In the genomic region with DNA sequence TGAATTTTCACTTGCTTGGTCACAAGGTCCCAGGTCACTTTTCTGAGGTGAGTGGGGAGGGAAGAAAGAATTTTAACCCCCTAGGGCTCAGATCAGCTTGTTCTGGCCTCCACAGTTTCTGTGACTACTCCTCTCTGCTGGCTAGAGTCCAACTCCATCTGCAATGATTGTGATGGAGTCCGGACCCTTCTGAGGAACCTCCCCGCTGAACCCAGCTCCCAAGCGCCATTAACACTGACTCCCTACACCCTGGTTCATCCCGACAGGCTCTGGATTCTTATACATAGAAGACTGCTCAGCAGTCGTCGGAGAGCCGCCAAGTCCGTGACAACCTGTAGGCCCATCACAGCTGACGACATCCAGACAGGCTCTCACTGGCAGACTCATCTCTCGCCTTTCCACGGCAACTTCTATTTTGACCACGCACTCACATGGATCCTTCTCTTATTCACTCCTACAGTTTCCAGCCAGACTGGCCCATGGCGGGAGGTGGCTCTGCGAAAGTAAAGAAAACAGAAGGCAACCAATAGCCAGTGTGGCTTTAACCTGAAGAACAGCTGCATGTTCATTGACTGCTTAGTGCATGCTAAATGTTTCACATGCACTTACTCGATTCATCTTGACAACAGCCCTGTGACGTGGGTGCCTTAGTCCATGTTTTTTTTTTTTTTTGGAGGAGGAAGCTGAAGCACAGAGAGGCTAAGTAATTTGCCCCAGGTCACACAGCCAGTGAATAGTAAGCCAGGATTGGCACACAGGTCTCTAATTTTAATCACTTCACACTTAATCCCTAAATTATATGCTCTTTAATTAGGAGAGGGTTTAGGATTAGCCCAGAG, we compare ENCODE assay signal across 11 cellular contexts.
DNase-seq lines count a peak whose midpoint lies in the region; ATAC-seq and TF ChIP-seq lines count a peak whose summit lies in the region.
"Had no signal": no experiment of that assay in that cellular context is flagged by ENCODE, and none has a peak within 500 bp of the region (broad histone marks: within the 10 kb centered on the region; RNA-seq: fewer than 3 reads in every experiment).

No MANE protein-coding gene starts in this region.

- CTCF ChIA-PET in activated CD8-positive, alpha-beta T cell treated with anti-CD3 and anti-CD28 coated beads, Interleukin-2, amount 10 ng/mL, durations not matched to agents 7 days and 5 days (lab: Charles Lee) = interaction anchor here (9.3 kb wide), 1 partner anchor 25 kb away, joined by 68 read pairs; no protein-coding TSS in a partner anchor
- CTCF ChIA-PET in activated CD8-positive, alpha-beta T cell treated with anti-CD3 and anti-CD28 coated beads for 36 hours (lab: Charles Lee) = interaction anchor here (0.6 to 3.4 kb wide), 4 partner anchors 25 to 142 kb away, joined by 3 to 37 read pairs (median 3); no protein-coding TSS in a partner anchor

- POLR2A ChIA-PET in activated CD8-positive, alpha-beta T cell treated with anti-CD3 and anti-CD28 coated beads, Interleukin-2, amount 10 ng/mL, durations not matched to agents 7 days and 5 days (lab: Charles Lee) = interaction anchor here (2.2 kb wide), 1 partner anchor 132 kb away, joined by 9 read pairs; no protein-coding TSS in a partner anchor
- POLR2A ChIA-PET in activated CD8-positive, alpha-beta T cell treated with anti-CD3 and anti-CD28 coated beads for 36 hours (lab: Charles Lee) = interaction anchor here (0.6 to 1.4 kb wide), 3 partner anchors 15 to 596 kb away, joined by 3 to 4 read pairs (median 3); no protein-coding TSS in a partner anchor

- no peak for TF ChIP-seq CTCF in activated CD8-positive, alpha-beta T cell treated with anti-CD3 and anti-CD28 coated beads for 36 hours (IDR thresholded peaks at IDR 0.05)

- H3K36me3 Mint-ChIP-seq in activated CD8-positive, alpha-beta T cell treated with anti-CD3 and anti-CD28 coated beads, Interleukin-2, amount 10 ng/mL, durations not matched to agents 7 days and 5 days (ENCODE audit: low read depth) = peaks cover 6% of the 10 kb centered on the region
- peaks cover 2% of the 10 kb centered on the region for H3K36me3 Mint-ChIP-seq in activated CD8-positive, alpha-beta T cell treated with anti-CD3 and anti-CD28 coated beads for 36 hours (ENCODE audit: low read depth)
- peaks cover 8 to 18% of the 10 kb centered on the region in 2 donors for H3K36me3 Mint-ChIP-seq in stimulated activated naive B cell treated with anti-CD40 and anti-IgM and Interleukin-4, amounts not matched to agents 10 μg/mL and 1 μg/mL and 100 μg/mL, for 72 hours

- peaks cover 57% of the 10 kb centered on the region for H3K4me1 Mint-ChIP-seq in activated CD8-positive, alpha-beta T cell treated with anti-CD3 and anti-CD28 coated beads, Interleukin-2, amount 10 ng/mL, durations not matched to agents 7 days and 5 days (ENCODE audit: low read depth)
- peaks cover 52% of the 10 kb centered on the region for H3K4me1 Mint-ChIP-seq in activated CD8-positive, alpha-beta T cell treated with anti-CD3 and anti-CD28 coated beads for 36 hours (ENCODE audit: low read depth)
- H3K4me1 Mint-ChIP-seq in stimulated activated naive B cell treated with anti-CD40 and anti-IgM and Interleukin-4, amounts not matched to agents 10 μg/mL and 1 μg/mL and 100 μg/mL, for 72 hours = peaks cover 39 to 75% of the 10 kb centered on the region in 2 donors

- no peak overlapping the region for H3K27ac Mint-ChIP-seq in activated CD8-positive, alpha-beta T cell treated with anti-CD3 and anti-CD28 coated beads, Interleukin-2, amount 10 ng/mL, durations not matched to agents 7 days and 5 days
- no peak overlapping the region for H3K27ac Mint-ChIP-seq in activated CD8-positive, alpha-beta T cell treated with anti-CD3 and anti-CD28 coated beads for 36 hours
- H3K27ac Mint-ChIP-seq in stimulated activated naive B cell treated with anti-CD40 and anti-IgM and Interleukin-4, amounts not matched to agents 10 μg/mL and 1 μg/mL and 100 μg/mL, for 72 hours = peak overlapping the region; percentile 56

- no peaks in the 10 kb centered on the region for H3K9me3 Mint-ChIP-seq in activated CD8-positive, alpha-beta T cell treated with anti-CD3 and anti-CD28 coated beads, Interleukin-2, amount 10 ng/mL, durations not matched to agents 7 days and 5 days (ENCODE audit: insufficient read depth)
- peaks cover 12% of the 10 kb centered on the region for H3K9me3 Mint-ChIP-seq in activated CD8-positive, alpha-beta T cell treated with anti-CD3 and anti-CD28 coated beads for 36 hours
- H3K9me3 Mint-ChIP-seq in stimulated activated naive B cell treated with anti-CD40 and anti-IgM and Interleukin-4, amounts not matched to agents 10 μg/mL and 1 μg/mL and 100 μg/mL, for 72 hours = peaks cover 8 to 9% of the 10 kb centered on the region in 2 donors

- peak overlapping the region; percentile 7 for H3K4me3 Mint-ChIP-seq in activated CD8-positive, alpha-beta T cell treated with anti-CD3 and anti-CD28 coated beads, Interleukin-2, amount 10 ng/mL, durations not matched to agents 7 days and 5 days
- H3K4me3 Mint-ChIP-seq in activated CD8-positive, alpha-beta T cell treated with anti-CD3 and anti-CD28 coated beads for 36 hours = no peak overlapping the region
- H3K4me3 Mint-ChIP-seq in stimulated activated naive B cell treated with anti-CD40 and anti-IgM and Interleukin-4, amounts not matched to agents 10 μg/mL and 1 μg/mL and 100 μg/mL, for 72 hours = no peak overlapping the region

- no peak for ATAC-seq in activated CD8-positive, alpha-beta T cell treated with anti-CD3 and anti-CD28 coated beads, Interleukin-2, amount 10 ng/mL, durations not matched to agents 7 days and 5 days
- ATAC-seq in activated CD8-positive, alpha-beta T cell treated with anti-CD3 and anti-CD28 coated beads for 36 hours = no peak
- peak; percentile 74 for ATAC-seq in SK-N-SH treated with all-trans-retinoic acid at 6 μM for 48 hours
- no peak for ATAC-seq in stimulated activated naive B cell treated with anti-CD40 and anti-IgM and Interleukin-4, amounts not matched to agents 10 μg/mL and 1 μg/mL and 100 μg/mL, for 72 hours (replicated peaks)

- H3K27me3 Mint-ChIP-seq in activated CD8-positive, alpha-beta T cell treated with anti-CD3 and anti-CD28 coated beads, Interleukin-2, amount 10 ng/mL, durations not matched to agents 7 days and 5 days (ENCODE audit: low read depth) = peaks cover 3% of the 10 kb centered on the region
- no peaks in the 10 kb centered on the region for H3K27me3 Mint-ChIP-seq in activated CD8-positive, alpha-beta T cell treated with anti-CD3 and anti-CD28 coated beads for 36 hours
- no peaks in the 10 kb centered on the region for H3K27me3 Mint-ChIP-seq in stimulated activated naive B cell treated with anti-CD40 and anti-IgM and Interleukin-4, amounts not matched to agents 10 μg/mL and 1 μg/mL and 100 μg/mL, for 72 hours

- intact Hi-C loops in activated CD8-positive, alpha-beta T cell treated with anti-CD3 and anti-CD28 coated beads for 36 hours (cut with micrococcal nuclease) = no loop called here

- no peak for DNase-seq in activated CD8-positive, alpha-beta T cell treated with anti-CD3 and anti-CD28 coated beads, Interleukin-2, amount 10 ng/mL, durations not matched to agents 7 days and 5 days
- DNase-seq in activated CD8-positive, alpha-beta T cell treated with anti-CD3 and anti-CD28 coated beads for 36 hours = no peak
- peak; percentile 45 for DNase-seq in inferior parietal cortex (ENCODE audit: extremely low spot score)
- DNase-seq in stimulated activated naive B cell treated with anti-CD40 and anti-IgM and Interleukin-4, amounts not matched to agents 10 μg/mL and 1 μg/mL and 100 μg/mL, for 72 hours = no peak
- no peak for DNase-seq in NCI-H345 treated with DMSO at 0.1 percent for 48 hours (lab: John Stamatoyannopoulos, UW; ENCODE audit: unreplicated experiment)
- DNase-seq in foreskin melanocyte = no peak
- DNase-seq in iPS-NIHi11 (ENCODE audit: low spot score) = no peak
- DNase-seq: NCI-H1694 treated with DMSO at 0.1 percent for 48 hours; stimulated activated CD4-positive, alpha-beta T cell treated with anti-CD3 and anti-CD28 coated beads, Interleukin-2, amount 100 ng/mL, for 48 hours; T1000 had no signal

TF ChIP-seq in SK-N-SH treated with all-trans-retinoic acid at 6 μM for 48 hours, 23 proteins besides CTCF, POLR2A, EP300 and RAD21:
- no peak for TF ChIP-seq RARB (CRISPR knock-in tag; IDR thresholded peaks at IDR 0.05)
- TF ChIP-seq, protein P1, sequence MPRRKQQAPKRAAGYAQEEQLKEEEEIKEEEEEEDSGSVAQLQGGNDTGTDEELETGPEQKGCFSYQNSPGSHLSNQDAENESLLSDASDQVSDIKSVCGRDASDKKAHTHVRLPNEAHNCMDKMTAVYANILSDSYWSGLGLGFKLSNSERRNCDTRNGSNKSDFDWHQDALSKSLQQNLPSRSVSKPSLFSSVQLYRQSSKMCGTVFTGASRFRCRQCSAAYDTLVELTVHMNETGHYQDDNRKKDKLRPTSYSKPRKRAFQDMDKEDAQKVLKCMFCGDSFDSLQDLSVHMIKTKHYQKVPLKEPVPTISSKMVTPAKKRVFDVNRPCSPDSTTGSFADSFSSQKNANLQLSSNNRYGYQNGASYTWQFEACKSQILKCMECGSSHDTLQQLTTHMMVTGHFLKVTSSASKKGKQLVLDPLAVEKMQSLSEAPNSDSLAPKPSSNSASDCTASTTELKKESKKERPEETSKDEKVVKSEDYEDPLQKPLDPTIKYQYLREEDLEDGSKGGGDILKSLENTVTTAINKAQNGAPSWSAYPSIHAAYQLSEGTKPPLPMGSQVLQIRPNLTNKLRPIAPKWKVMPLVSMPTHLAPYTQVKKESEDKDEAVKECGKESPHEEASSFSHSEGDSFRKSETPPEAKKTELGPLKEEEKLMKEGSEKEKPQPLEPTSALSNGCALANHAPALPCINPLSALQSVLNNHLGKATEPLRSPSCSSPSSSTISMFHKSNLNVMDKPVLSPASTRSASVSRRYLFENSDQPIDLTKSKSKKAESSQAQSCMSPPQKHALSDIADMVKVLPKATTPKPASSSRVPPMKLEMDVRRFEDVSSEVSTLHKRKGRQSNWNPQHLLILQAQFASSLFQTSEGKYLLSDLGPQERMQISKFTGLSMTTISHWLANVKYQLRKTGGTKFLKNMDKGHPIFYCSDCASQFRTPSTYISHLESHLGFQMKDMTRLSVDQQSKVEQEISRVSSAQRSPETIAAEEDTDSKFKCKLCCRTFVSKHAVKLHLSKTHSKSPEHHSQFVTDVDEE (CRISPR knock-in tag; IDR thresholded peaks at IDR 0.05) = peak; percentile 41; the same call in 1 of the 2 replicates
TF ChIP-seq in SK-N-SH treated with all-trans-retinoic acid at 6 μM for 48 hours: peak in this region for 1.
